Comparison of ENCODE assay signal across 10 cellular contexts in genomic region chr6:34526241-34526972, GRCh38. TPM values are rescaled to one million over a fixed set of nuclear protein-coding genes. Genes with fewer than 3 reads are reported as not detected.
A peak's percentile ranks its signal among the peaks of the same experiment; 100 is the strongest.
DNase-seq lines count a peak whose midpoint lies in the region; ATAC-seq, FAIRE-seq and TF ChIP-seq lines count a peak whose summit lies in the region.
"Had no signal": no experiment of that assay in that cellular context is flagged by ENCODE, and none has a peak within 500 bp of the region (broad histone marks: within the 10 kb centered on the region; RNA-seq: fewer than 3 reads in every experiment).

No MANE protein-coding gene starts in this region.

- H3K9me3 Mint-ChIP-seq in HFFc6: no peaks in the 10 kb centered on the region
- H3K9me3 Mint-ChIP-seq: stimulated activated naive B cell treated with anti-CD40 and anti-IgM and Interleukin-4, amounts not matched to agents 10 μg/mL and 1 μg/mL and 100 μg/mL, for 72 hours had no signal

- no peaks in the 10 kb centered on the region for H4K20me1 ChIP-seq in GM12878 (ENCODE audit: control insufficient read depth, insufficient read depth)

- H3K4me1 Mint-ChIP-seq in HFFc6 (ENCODE audit: low read depth): peaks cover 7% of the 10 kb centered on the region

- H2AFZ ChIP-seq in GM12878 (ENCODE audit: control insufficient read depth, low read depth, low read length): peak overlapping the region; percentile 29

- peaks cover 9% of the 10 kb centered on the region for H3K27me3 Mint-ChIP-seq in HFFc6 (ENCODE audit: insufficient read depth)
- H3K27me3 Mint-ChIP-seq: stimulated activated naive B cell treated with anti-CD40 and anti-IgM and Interleukin-4, amounts not matched to agents 10 μg/mL and 1 μg/mL and 100 μg/mL, for 72 hours had no signal

- H3K27ac ChIP-seq in GM12878 (ENCODE audit: control insufficient read depth, insufficient read depth) (no peak overlapping the region), stomach (peak overlapping the region in 4 of 5 donors; percentile 18 to 68 (median 58)), small intestine (ENCODE audit: low read depth in 1 of 2, low read length in 1 of 2) (no peak overlapping the region)

- SMC1A ChIA-PET in GM12878 (lab: Charles Lee; ENCODE audit: uncharacterized antibody, unreplicated experiment): interaction anchor here (1.2 to 3.0 kb wide), 3 partner anchors 66 to 84 kb away, joined by 3 to 19 read pairs (median 7); no protein-coding TSS in a partner anchor

- CTCF ChIA-PET in GM12878 (lab: Yijun Ruan, JAX): interaction anchor here (0.6 to 3.0 kb wide), 8 partner anchors 46 to 447 kb away, joined by 3 to 27 read pairs (median 4); no protein-coding TSS in a partner anchor

- no peak overlapping the region; the same call in 1 of the 2 replicates for H3K27ac Mint-ChIP-seq in HFFc6

- H3K4me1 ChIP-seq in GM12878 (ENCODE audit: control insufficient read depth, insufficient read depth, low read length) (no peaks in the 10 kb centered on the region), stomach (peaks cover 6 to 27% (median 12%) of the 10 kb centered on the region in 4 donors), small intestine (ENCODE audit: control insufficient read depth in 2 of 2, insufficient read depth in 1 of 2, low read depth in 1 of 2, low read length in 1 of 2) (no peaks in the 10 kb centered on the region)

- no peak for TF ChIP-seq RAD21 in GM12878 (IDR thresholded peaks at IDR 0.05; ENCODE audit: insufficient read depth, low read depth, low read length)

- no peak for DNase-seq in HFFc6
- no peak for DNase-seq in GM12878 (ENCODE audit: low read depth, low spot score)
- peak; percentile 2 for DNase-seq in kidney tubule cell (ENCODE audit: low spot score)
- no peak for DNase-seq in stomach
- DNase-seq in SKM-1 (lab: John Stamatoyannopoulos, UW; ENCODE audit: unreplicated experiment): no peak
- DNase-seq in small intestine: no peak
- DNase-seq in medulla oblongata (ENCODE audit: extremely low spot score): no peak

- no peak for TF ChIP-seq POLR2A in GM12878 (IDR thresholded peaks at IDR 0.05; ENCODE audit: low read depth, low read length)
- no peak for TF ChIP-seq POLR2A in stomach (IDR thresholded peaks at IDR 0.05)

- TF ChIP-seq CTCF in HFFc6 (IDR thresholded peaks at IDR 0.05) (no peak), GM12878 (IDR thresholded peaks at IDR 0.05 in 2 of 3, conservative IDR thresholded peaks at IDR 0.05 in 1 of 3; ENCODE audit: control insufficient read depth in 2 of 3, extremely low read depth in 1 of 3, insufficient read depth in 1 of 3, low read depth in 3 of 3, low read length in 3 of 3) (no peak), stomach (IDR thresholded peaks at IDR 0.05) (no peak)

- no peaks in the 10 kb centered on the region for H3K79me2 ChIP-seq in GM12878 (ENCODE audit: control insufficient read depth, insufficient read depth, low read length)

- H3K27me3 ChIP-seq in GM12878 (replicated peaks in 1 of 2; ENCODE audit: control insufficient read depth in 2 of 2, insufficient read depth in 2 of 2, low read length in 1 of 2) (no peaks in the 10 kb centered on the region), stomach (no peaks in the 10 kb centered on the region), small intestine (ENCODE audit: control insufficient read depth in 2 of 2, insufficient read depth in 2 of 2, low read length in 2 of 2) (no peaks in the 10 kb centered on the region)

- WGBS in GM12878 (ENCODE audit: insufficient coverage, insufficient replicate concordance, low lambda C conversion rate, missing lambda C conversion rate): 72% methylated on average over 23 of the region's 23 CpGs
- WGBS in stomach, 5 donors: 54 to 72% (median 72%) methylated on average over 16 to 23 of the region's 23 CpGs
- 74 to 78% (median 78%) methylated on average over 22 to 23 of the region's 23 CpGs for WGBS in small intestine, 3 donors

- H3K9ac ChIP-seq in GM12878 (ENCODE audit: control insufficient read depth, insufficient read depth, low read length): no peak overlapping the region

- H3K4me3 ChIP-seq in GM12878: no peak overlapping the region
- H3K4me3 ChIP-seq in stomach: peak overlapping the region; percentile 25 to 39 (median 32)
- no peak overlapping the region for H3K4me3 ChIP-seq in small intestine (ENCODE audit: low read depth in 1 of 2, low read length in 2 of 2)

- RAD21 ChIA-PET in GM12878 (lab: Charles Lee; ENCODE audit: unreplicated experiment): interaction anchor here (1.8 kb wide), 1 partner anchor 66 kb away, joined by 10 read pairs; no protein-coding TSS in a partner anchor

- intact Hi-C loops in GM12878 (cut with micrococcal nuclease; ENCODE audit: unreplicated experiment) (loop anchor here (5.0 kb wide), 1 partner anchor 616 kb away; the partner anchor contains the start of gene TCP11), stomach (cut with DNase I; ENCODE audit: low total_unique reads) (loop anchor here (5.0 kb wide), 1 partner anchor 81 kb away; no protein-coding TSS in a partner anchor)

- H3K4me2 ChIP-seq in GM12878 (ENCODE audit: control insufficient read depth, insufficient read depth): 0 out of 2 replicates have a peak overlapping the region, but pooled peaks have one; percentile 7

- H3K9me3 ChIP-seq in GM12878 (replicated peaks; ENCODE audit: control insufficient read depth, insufficient read depth, low read length) (no peaks in the 10 kb centered on the region), stomach (no peaks in the 10 kb centered on the region), small intestine (ENCODE audit: control insufficient read depth, low read depth) (no peaks in the 10 kb centered on the region)

- H3K36me3 Mint-ChIP-seq in HFFc6 (ENCODE audit: low read depth): no peaks in the 10 kb centered on the region
- H3K36me3 Mint-ChIP-seq: stimulated activated naive B cell treated with anti-CD40 and anti-IgM and Interleukin-4, amounts not matched to agents 10 μg/mL and 1 μg/mL and 100 μg/mL, for 72 hours had no signal

- no TSS peak for BruUV-seq in GM12878 (replicated peaks; lab: Mats Ljungman, UMichigan)

- no peaks in the 10 kb centered on the region for H3K36me3 ChIP-seq in GM12878 (ENCODE audit: control insufficient read depth in 2 of 2, insufficient read depth in 2 of 2, low read length in 1 of 2)
- no peaks in the 10 kb centered on the region for H3K36me3 ChIP-seq in stomach
- no peaks in the 10 kb centered on the region for H3K36me3 ChIP-seq in small intestine (ENCODE audit: control insufficient read depth in 2 of 2, insufficient read depth in 2 of 2, low read length in 2 of 2)

- in situ Hi-C loops in GM12878 (cut with MboI): no loop called here

- POLR2A ChIA-PET in GM12878 (lab: Charles Lee): interaction anchor here (0.5 kb wide), 2 partner anchors 208 to 215 kb away, joined by 3 to 4 read pairs; no protein-coding TSS in a partner anchor

- no peak for FAIRE-seq in GM12878 (lab: Jason Lieb, UNC)
- FAIRE-seq in small intestine (lab: Jason Lieb, UNC): no peak

- H3K4me3 Mint-ChIP-seq in HFFc6: peak overlapping the region; percentile 58; the same call in 1 of the 2 replicates

- ATAC-seq in GM12878 (no peak), HG03460 (IDR thresholded peaks at IDR 0.05; ENCODE audit: unreplicated experiment) (no peak)

- no peak for TF ChIP-seq EP300 in GM12878 (IDR thresholded peaks at IDR 0.05; ENCODE audit: borderline replicate concordance in 1 of 2, control insufficient read depth in 1 of 2, low read depth in 2 of 2, low read length in 2 of 2)
- TF ChIP-seq EP300 in stomach (IDR thresholded peaks at IDR 0.05): no peak

TF ChIP-seq in GM12878, 131 proteins besides CTCF, POLR2A, EP300 and RAD21 (continues in another document):
- TF ChIP-seq IRF3 (IDR thresholded peaks at IDR 0.05): no peak
- no peak for TF ChIP-seq MAX (IDR thresholded peaks at IDR 0.05; ENCODE audit: low read depth, low read length)

RNA-seq across cellular contexts. Expression of gene SPDEF, which starts 29.7 kb away (rescaled TPM):
- total RNA-seq in HFFc6 (2021; fragmentation: NEBNext Ultra II Directional; extraction: Animal tissue kit (Norgen Biotek cat#: 25700)): not detected
- 0.27 TPM in 1 of 2 replicates, not detected in the other for total RNA-seq in GM12878 (2013; cell fraction: nucleolus; rRNA removed)
- total RNA-seq in GM12878 (2014; rRNA removed): not detected in 2 replicates
- not detected in 2 replicates for total RNA-seq in GM12878 (2014; rRNA removed; fragmentation: Illumina TruSeq; extraction: Trizol)
- total RNA-seq in GM12878 (2021): not detected in 2 replicates
- not detected for polyA plus RNA-seq in GM12878 (2011; ENCODE audit: low read depth)
- polyA plus RNA-seq in GM12878 (2011; rRNA removed): not detected in 2 replicates
- polyA plus RNA-seq in GM12878 (2011; cell fraction: cytosol; rRNA removed): 0.03 and 0.07 TPM in 2 replicates
- polyA plus RNA-seq in GM12878 (2011; cell fraction: nucleus; rRNA removed): 0.06 and 0.18 TPM in 2 replicates
- not detected in 2 replicates for polyA plus RNA-seq in GM12878 (2012)
- polyA plus RNA-seq in GM12878 (2014; fragmentation: Illumina TruSeq; extraction: Trizol): not detected in 2 replicates
- not detected for polyA plus RNA-seq in GM12878 (2014; fragmentation: Nextera tagmentation; extraction: Ambion mirVana)
- not detected in 2 replicates for polyA plus RNA-seq in GM12878 (2014; rRNA removed)
- not detected for polyA plus RNA-seq in GM12878 (2016; fragmentation: Nextera tagmentation; extraction: Ambion mirVana)
- not detected in 2 replicates for polyA minus RNA-seq in GM12878 (2011; rRNA and poly(A)+ RNA removed)
- not detected in 2 replicates for polyA minus RNA-seq in GM12878 (2011; cell fraction: cytosol; rRNA and poly(A)+ RNA removed)
- polyA minus RNA-seq in GM12878 (2011; cell fraction: nucleus; rRNA and poly(A)+ RNA removed): not detected in 2 replicates
- total RNA-seq in stomach: 100 to 1,000 TPM in 1 of 5 donors, 10 to 100 TPM in 1, 1 to 10 TPM in 3; 2.2 to 129 (median 9.9) TPM
- polyA plus RNA-seq in stomach: 10 to 100 TPM; 34.8 to 59.3 (median 36.7) TPM
- 10 to 100 TPM; 10.9 to 20.6 (median 13.0) TPM for polyA plus RNA-seq in small intestine
- total RNA-seq: activated CD8-positive, alpha-beta memory T cell treated with anti-CD3 and anti-CD28 coated beads for 36 hours had no signal

Comparison
In these comparisons a context has a peak if more than half of its experiments do, and no peak if none do; other contexts are left out.
1. H3K27ac ChIP-seq: peak in stomach (4 of 5); none in GM12878 (single experiment) and small intestine (0 of 2).
2. H3K4me3 ChIP-seq: peak in stomach (4 of 4); none in GM12878 (single experiment) and small intestine (0 of 2).